ENCODE assay signal across 19 cellular contexts in the genomic region with DNA sequence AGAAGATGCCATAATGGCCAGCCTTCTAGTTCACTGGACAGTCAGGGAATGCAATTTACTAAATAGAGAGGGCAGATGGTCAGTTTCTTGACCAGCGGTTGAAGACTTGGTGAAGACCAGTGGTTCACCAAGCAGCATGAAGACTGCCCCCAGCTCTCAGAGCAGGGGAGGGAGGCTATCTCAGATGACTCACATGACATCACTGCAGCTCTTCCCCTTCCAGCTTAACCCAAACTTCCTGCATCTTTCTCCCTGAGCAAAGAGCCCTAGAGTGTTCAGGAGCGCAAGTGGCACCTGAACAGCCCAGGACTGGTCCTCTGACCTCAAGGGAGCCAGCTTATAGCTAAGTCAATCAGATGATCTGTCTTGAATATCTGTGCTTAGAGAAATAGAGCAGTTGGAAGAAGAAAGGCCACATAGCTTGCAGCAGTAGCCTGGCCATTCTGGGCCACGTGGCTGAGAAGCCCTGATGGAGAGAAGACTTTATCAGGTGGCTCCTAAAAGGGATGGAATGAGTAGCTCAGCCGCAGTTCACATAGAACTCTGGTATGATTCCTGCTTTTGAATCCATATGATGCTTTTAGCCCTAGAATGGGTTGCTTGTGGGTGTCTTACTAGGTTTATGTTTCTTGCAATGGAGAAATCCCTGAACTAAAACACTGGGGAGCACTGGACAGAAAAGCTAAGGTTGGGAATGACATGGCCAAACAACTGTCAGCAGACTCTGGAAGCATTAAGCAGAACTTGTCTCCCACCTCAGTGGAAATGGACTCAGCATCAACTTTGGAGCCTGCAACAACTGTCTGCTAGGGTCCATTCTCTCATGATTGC.
DNase-seq lines count a peak whose midpoint lies in the region; TF ChIP-seq lines count a peak whose summit lies in the region.
"Had no signal": no experiment of that assay in that cellular context is flagged by ENCODE, and none has a peak within 500 bp of the region (broad histone marks: within the 10 kb centered on the region; RNA-seq: fewer than 3 reads in every experiment).

No MANE protein-coding gene starts in this region.

- H3K27me3 ChIP-seq in endodermal cell (ENCODE audit: control insufficient read depth, insufficient read depth, low read length, poor library complexity, severe bottlenecking) (no peaks in the 10 kb centered on the region), trophoblast cell (ENCODE audit: insufficient read depth, low read length) (no peaks in the 10 kb centered on the region), adrenal gland (peaks cover 5% of the 10 kb centered on the region)
- H3K27me3 ChIP-seq: BLaER1 treated with 17β-estradiol and CSF1 and Interleukin-3, amounts not matched to agents 10 nM and 100 nM had no signal

- peaks cover 2% of the 10 kb centered on the region for H3K9me3 Mint-ChIP-seq in endodermal cell
- H3K9me3 Mint-ChIP-seq: CD4-positive, alpha-beta T cell; CD8-positive, alpha-beta T cell had no signal

- no peak overlapping the region for H4K91ac ChIP-seq in trophoblast cell (ENCODE audit: low read depth, low read length)

- peaks cover 3% of the 10 kb centered on the region for H3K4me1 Mint-ChIP-seq in endodermal cell
- H3K4me1 Mint-ChIP-seq: B cell had no signal

- no peak overlapping the region for H2AFZ ChIP-seq in trophoblast cell (ENCODE audit: insufficient read depth, low read length, poor library complexity)

- H3K27ac Mint-ChIP-seq in endodermal cell = no peak overlapping the region
- H3K27ac Mint-ChIP-seq: B cell; CD4-positive, alpha-beta T cell; CD8-positive, alpha-beta T cell had no signal

- peak; percentile 3 for DNase-seq in HT1080 (ENCODE audit: low read depth)
- peak; percentile 23 for DNase-seq in endodermal cell
- DNase-seq in trophoblast cell = no peak
- no peak for DNase-seq in NCI-H510A treated with DMSO at 0.1 percent for 48 hours (lab: John Stamatoyannopoulos, UW)
- DNase-seq in adrenal gland = no peak
- no peak for DNase-seq in NCI-H774 (lab: John Stamatoyannopoulos, UW)
- DNase-seq: AML-193; Caco-2; Calu3; CD4-positive, alpha-beta T cell; CD8-positive, alpha-beta T cell; DMS79 treated with DMSO at 0.1 percent for 48 hours; GDM1 had no signal

- no peak overlapping the region for H4K12ac ChIP-seq in trophoblast cell (ENCODE audit: low read depth, low read length)

- H3K4me3 ChIP-seq in endodermal cell (ENCODE audit: low read length) (no peak overlapping the region), trophoblast cell (ENCODE audit: low read depth, low read length) (no peak overlapping the region), adrenal gland (no peak overlapping the region)
- H3K4me3 ChIP-seq: A549; BLaER1 treated with 17β-estradiol and CSF1 and Interleukin-3, amounts not matched to agents 10 nM and 100 nM; GM12878 had no signal

- intact Hi-C loops in adrenal gland (cut with DNase I) = no loop called here

- TF ChIP-seq CTCF in endodermal cell (conservative IDR thresholded peaks at IDR 0.05) (no peak), adrenal gland (IDR thresholded peaks at IDR 0.05) (no peak)

- H2BK120ac ChIP-seq in trophoblast cell (ENCODE audit: insufficient read depth, low read length, poor library complexity) = no peak overlapping the region

- H3K27ac ChIP-seq in endodermal cell (ENCODE audit: low read depth, low read length) (no peak overlapping the region), trophoblast cell (ENCODE audit: low read depth, low read length) (no peak overlapping the region), adrenal gland (no peak overlapping the region)
- H3K27ac ChIP-seq: 22Rv1; A549; BLaER1 treated with 17β-estradiol and CSF1 and Interleukin-3, amounts not matched to agents 10 nM and 100 nM; C4-2B had no signal

- H2AK5ac ChIP-seq in trophoblast cell (ENCODE audit: low read length) = no peak overlapping the region

- H3K4me2 ChIP-seq in trophoblast cell (ENCODE audit: low read length) = no peak overlapping the region
- H3K4me2 ChIP-seq: A549; BLaER1 treated with 17β-estradiol and CSF1 and Interleukin-3, amounts not matched to agents 10 nM and 100 nM had no signal

- H4K8ac ChIP-seq in trophoblast cell (ENCODE audit: low read depth, low read length) = no peak overlapping the region

- H3K36me3 Mint-ChIP-seq in endodermal cell (ENCODE audit: low read depth) = no peaks in the 10 kb centered on the region
- H3K36me3 Mint-ChIP-seq: CD8-positive, alpha-beta T cell had no signal

- H3K9ac ChIP-seq in endodermal cell (ENCODE audit: extremely low read depth, low read length, poor library complexity, severe bottlenecking) = no peak overlapping the region
- peak overlapping the region; percentile 62 for H3K9ac ChIP-seq in trophoblast cell (ENCODE audit: low read length)
- H3K9ac ChIP-seq: BLaER1 treated with 17β-estradiol and CSF1 and Interleukin-3, amounts not matched to agents 10 nM and 100 nM had no signal

- no peak overlapping the region for H2BK12ac ChIP-seq in trophoblast cell (ENCODE audit: low read length)

- peaks cover 10% of the 10 kb centered on the region for H3K27me3 Mint-ChIP-seq in endodermal cell (ENCODE audit: insufficient read depth)

- H3K9me3 ChIP-seq in endodermal cell (ENCODE audit: control insufficient read depth, low read length) (no peaks in the 10 kb centered on the region), trophoblast cell (ENCODE audit: insufficient read depth, low read depth, low read length) (no peaks in the 10 kb centered on the region), adrenal gland (replicated peaks in 1 of 3) (no peaks in the 10 kb centered on the region)
- H3K9me3 ChIP-seq: A549; BLaER1 treated with 17β-estradiol and CSF1 and Interleukin-3, amounts not matched to agents 10 nM and 100 nM; Caco-2 had no signal

- H3K4me3 Mint-ChIP-seq in endodermal cell = no peak overlapping the region
- H3K4me3 Mint-ChIP-seq: B cell; CD4-positive, alpha-beta T cell; CD8-positive, alpha-beta T cell had no signal

- no peaks in the 10 kb centered on the region for H3K79me1 ChIP-seq in trophoblast cell (ENCODE audit: low read length)

- H3K36me3 ChIP-seq in endodermal cell (ENCODE audit: control insufficient read depth, insufficient read depth, low read length) (no peaks in the 10 kb centered on the region), trophoblast cell (ENCODE audit: control insufficient read depth in 1 of 2, insufficient read depth in 2 of 2, low read length in 2 of 2) (no peaks in the 10 kb centered on the region), adrenal gland (replicated peaks in 1 of 2) (no peaks in the 10 kb centered on the region)
- H3K36me3 ChIP-seq: BLaER1 treated with 17β-estradiol and CSF1 and Interleukin-3, amounts not matched to agents 10 nM and 100 nM had no signal

- WGBS in endodermal cell (ENCODE audit: insufficient coverage in 1 of 2, insufficient read length in 1 of 2), 2 experiments = 78 to 83% methylated on average over 3 to 4 of the region's 4 CpGs
- WGBS in trophoblast cell (ENCODE audit: extremely low coverage, insufficient coverage, insufficient read length) = no CpG with 5 or more reads among the region's 4 CpGs
- WGBS in adrenal gland, 4 donors = 58 to 78% (median 60%) methylated on average over 4 of the region's 4 CpGs

- H3K4me1 ChIP-seq in endodermal cell (ENCODE audit: control insufficient read depth, insufficient read depth, low read length) (peaks cover 3% of the 10 kb centered on the region), trophoblast cell (ENCODE audit: control insufficient read depth in 1 of 2, insufficient read depth in 2 of 2, low read length in 2 of 2) (no peaks in the 10 kb centered on the region), adrenal gland (replicated peaks in 1 of 2) (no peaks in the 10 kb centered on the region)
- H3K4me1 ChIP-seq: A549; BLaER1 treated with 17β-estradiol and CSF1 and Interleukin-3, amounts not matched to agents 10 nM and 100 nM; Caco-2 had no signal

- no peak overlapping the region for H3K4ac ChIP-seq in trophoblast cell (ENCODE audit: low read depth, low read length)

- no peak overlapping the region for H3K18ac ChIP-seq in trophoblast cell (ENCODE audit: low read length)

- TF ChIP-seq POLR2A in adrenal gland (IDR thresholded peaks at IDR 0.05) = no peak

- H3K14ac ChIP-seq in trophoblast cell (ENCODE audit: low read length) = no peak overlapping the region

- H2BK5ac ChIP-seq in trophoblast cell (ENCODE audit: low read depth, low read length, poor library complexity) = no peak overlapping the region

- H3K23ac ChIP-seq in trophoblast cell (ENCODE audit: low read length) = no peak overlapping the region

- H3K79me2 ChIP-seq in trophoblast cell (ENCODE audit: control insufficient read depth, insufficient read depth, low read length, poor library complexity) = no peaks in the 10 kb centered on the region

Comparison
In these comparisons a context has a peak if more than half of its experiments do, and no peak if none do; other contexts are left out.
1. DNase-seq: peak in HT1080 (single experiment) and endodermal cell (single experiment); none in trophoblast cell (0 of 2), NCI-H510A treated with DMSO at 0.1 percent for 48 hours (single experiment), adrenal gland (0 of 7) and NCI-H774 (single experiment).